Comparison of ENCODE assay signal across 13 cellular contexts in genomic region chr5:125190232-125191051, GRCh38.
A peak's percentile ranks its signal among the peaks of the same experiment; 100 is the strongest.
DNase-seq lines count a peak whose midpoint lies in the region; ATAC-seq and TF ChIP-seq lines count a peak whose summit lies in the region.
"Had no signal": no experiment of that assay in that cellular context is flagged by ENCODE, and none has a peak within 500 bp of the region (broad histone marks: within the 10 kb centered on the region; RNA-seq: fewer than 3 reads in every experiment).

No MANE protein-coding gene starts in this region.

- peak overlapping the region; percentile 8 for H3K27ac ChIP-seq in right cardiac atrium (ENCODE audit: low read length)

- no peaks in the 10 kb centered on the region for H3K9me3 ChIP-seq in right cardiac atrium (ENCODE audit: control insufficient read depth, low read length)
- H3K9me3 ChIP-seq: right atrium auricular region had no signal

- intact Hi-C loops in right cardiac atrium (cut with DNase I): no loop called here
- intact Hi-C loops in Right ventricle myocardium inferior (cut with DNase I): no loop called here

- no peaks in the 10 kb centered on the region for H3K27me3 ChIP-seq in right cardiac atrium (ENCODE audit: control insufficient read depth, insufficient read depth)
- H3K27me3 ChIP-seq: right atrium auricular region had no signal

- DNase-seq in right cardiac atrium: no peak
- no peak for DNase-seq in Right ventricle myocardium inferior (ENCODE audit: missing footprints)
- DNase-seq in NCI-H69 (lab: John Stamatoyannopoulos, UW): peak; percentile 94
- peak; percentile 34 for DNase-seq in fibroblast of villous mesenchyme (ENCODE audit: low read depth)
- no peak for DNase-seq in activated naive CD4-positive, alpha-beta T cell treated with anti-CD3 and anti-CD28 coated beads, Interleukin-2, amount 50 U/mL, for 16 hours
- DNase-seq in NCI-H2081 treated with DMSO at 0.1 percent for 48 hours (lab: John Stamatoyannopoulos, UW): no peak
- no peak for DNase-seq in NCI-H1436 (lab: John Stamatoyannopoulos, UW)
- DNase-seq: activated CD4-positive, alpha-beta T cell treated with anti-CD3 and anti-CD28 coated beads, Interleukin-2, amount 50 U/mL, for 4 hours; activated naive CD8-positive, alpha-beta T cell treated with anti-CD3 and anti-CD28 coated beads, Interleukin-2, amount 10 ng/mL, durations not matched to agents 7 days and 5 days; AML-193; NCI-H524 treated with DMSO at 0.1 percent for 48 hours had no signal

- H3K4me1 ChIP-seq in right cardiac atrium (ENCODE audit: control insufficient read depth, insufficient read depth, low read length): no peaks in the 10 kb centered on the region
- H3K4me1 ChIP-seq: right atrium auricular region had no signal

- TF ChIP-seq CTCF in fibroblast of villous mesenchyme (IDR thresholded peaks at IDR 0.05; ENCODE audit: insufficient read depth, low read depth, low read length): no peak

- WGBS in right cardiac atrium: 71% methylated on average over 8 of the region's 8 CpGs

- ATAC-seq in right cardiac atrium: no peak
- ATAC-seq in Right ventricle myocardium inferior: no peak
- ATAC-seq in GM21786 (IDR thresholded peaks at IDR 0.05; ENCODE audit: unreplicated experiment): no peak

- H3K4me3 ChIP-seq in right cardiac atrium (ENCODE audit: low read length) (no peak overlapping the region), fibroblast of villous mesenchyme (ENCODE audit: low read depth, low read length) (no peak overlapping the region)
- H3K4me3 ChIP-seq: right atrium auricular region had no signal

Comparison
In these comparisons a context has a peak if more than half of its experiments do, and no peak if none do; other contexts are left out.
1. DNase-seq: peak in NCI-H69 (single experiment) and fibroblast of villous mesenchyme (single experiment); none in right cardiac atrium (0 of 3), Right ventricle myocardium inferior (single experiment), activated naive CD4-positive, alpha-beta T cell treated with anti-CD3 and anti-CD28 coated beads, Interleukin-2, amount 50 U/mL, for 16 hours (single experiment), NCI-H2081 treated with DMSO at 0.1 percent for 48 hours (single experiment) and NCI-H1436 (single experiment).